1 cellular context compared by ENCODE assay signal in the genomic region with DNA sequence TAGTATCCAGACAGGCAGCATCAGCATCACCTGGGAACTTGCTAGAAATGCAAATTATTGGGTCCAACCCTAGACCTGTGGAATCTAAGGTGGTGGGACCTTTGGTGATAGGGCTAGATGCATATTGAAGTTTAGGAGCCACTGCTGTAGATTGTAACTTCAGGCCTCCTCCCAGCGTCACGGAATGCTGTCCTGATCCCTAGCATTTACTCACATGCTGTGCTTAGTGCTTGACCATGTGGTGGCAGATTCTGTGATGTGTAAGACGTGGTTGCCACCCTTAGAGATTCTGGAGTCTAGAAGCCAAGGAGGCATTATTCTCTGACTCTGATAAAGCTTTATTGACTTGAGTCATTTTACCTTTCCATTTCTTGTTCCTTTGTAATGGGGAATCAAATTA.
TF ChIP-seq lines count a peak whose summit lies in the region.

No MANE protein-coding gene starts in this region.

TF ChIP-seq in HepG2, 621 proteins besides CTCF, POLR2A, EP300 and RAD21:
- TF ChIP-seq ZNF737 (CRISPR knock-in tag; IDR thresholded peaks at IDR 0.05; ENCODE audit: borderline replicate concordance) (no peak), RBM22 (optimal IDR thresholded peaks at IDR 0.05; ENCODE audit: low read length) (peak; percentile 70), ZSCAN30 (CRISPR knock-in tag; IDR thresholded peaks at IDR 0.05) (no peak)
